In genomic region chr22:20760084-20760483, GRCh38 we compare ENCODE assay signal across 9 cellular contexts. TPM values are rescaled to one million over a fixed set of nuclear protein-coding genes. Genes with fewer than 3 reads are reported as not detected.
"Had no signal": no experiment of that assay in that cellular context is flagged by ENCODE, and none has a peak within 500 bp of the region (broad histone marks: within the 10 kb centered on the region; RNA-seq: fewer than 3 reads in every experiment).

No MANE protein-coding gene starts in this region.

- H3K4me3 ChIP-seq: GM23338 had no signal

- H2AFZ ChIP-seq: GM23338 had no signal

- H3K4me3 Mint-ChIP-seq: GM23338, H9, IgD-negative memory B cell had no signal

- H3K27me3 Mint-ChIP-seq: IgD-negative memory B cell had no signal

- FAIRE-seq: H1, H54, HTR-8/SVneo had no signal

- H3K4me1 Mint-ChIP-seq: GM23338, H9 had no signal

- H3K27ac Mint-ChIP-seq: GM23338, H9, IgD-negative memory B cell had no signal

- H3K4me2 ChIP-seq: GM23338 had no signal

- H3K9me3 Mint-ChIP-seq: GM23338, H9, IgD-negative memory B cell had no signal

- DNase-seq: H9, HCEC 1CT, KG1 had no signal

RNA-seq across cellular contexts. Expression of gene SERPIND1, which starts 13.8 kb away (rescaled TPM):
- total RNA-seq: GM23338, H1, H9, HT-29 had no signal
- polyA plus RNA-seq: GM23338, H1 had no signal
